1 cellular context compared by ENCODE assay signal in genomic region chr17:74455025-74455585, GRCh38.
A peak's percentile ranks its signal among the peaks of the same experiment; 100 is the strongest.
TF ChIP-seq lines count a peak whose summit lies in the region.

No MANE protein-coding gene starts in this region.

TF ChIP-seq in HEK293, 187 proteins besides CTCF, POLR2A, EP300 and RAD21 (continued from another document):
- TF ChIP-seq ZBTB10 (tag by site-specific recombination; IDR thresholded peaks at IDR 0.05): no peak
- no peak for TF ChIP-seq ZNF777 (tag by site-specific recombination; IDR thresholded peaks at IDR 0.05; ENCODE audit: borderline replicate concordance)
- peak; percentile 65; the same call in 1 of the 2 replicates for TF ChIP-seq KLF7 (tag by site-specific recombination; IDR thresholded peaks at IDR 0.05; ENCODE audit: borderline replicate concordance)
- no peak for TF ChIP-seq ZNF623 (tag by site-specific recombination; IDR thresholded peaks at IDR 0.05)
- TF ChIP-seq KLF8 (tag by site-specific recombination; IDR thresholded peaks at IDR 0.05): no peak
- no peak for TF ChIP-seq ZNF140 (tag by site-specific recombination; IDR thresholded peaks at IDR 0.05)
- TF ChIP-seq ZBTB17 (tag by site-specific recombination; IDR thresholded peaks at IDR 0.05): no peak; the same call in 1 of the 2 replicates
- TF ChIP-seq ZNF174 (tag by site-specific recombination; IDR thresholded peaks at IDR 0.05): no peak
- no peak for TF ChIP-seq HIC1 (tag by site-specific recombination; IDR thresholded peaks at IDR 0.05)
- TF ChIP-seq ZNF501 (tag by site-specific recombination; IDR thresholded peaks at IDR 0.05): no peak
- peak; percentile 37; the same call in 1 of the 2 replicates for TF ChIP-seq EGR2 (tag by site-specific recombination; IDR thresholded peaks at IDR 0.05; ENCODE audit: low read depth)
- TF ChIP-seq SALL2 (tag by site-specific recombination; IDR thresholded peaks at IDR 0.05; ENCODE audit: borderline replicate concordance): no peak
- TF ChIP-seq ZIC2 (tag by site-specific recombination; IDR thresholded peaks at IDR 0.05): no peak
- no peak for TF ChIP-seq ZBTB7A (tag by site-specific recombination; IDR thresholded peaks at IDR 0.05; ENCODE audit: low read depth)
- TF ChIP-seq BCL11A (tag by site-specific recombination; IDR thresholded peaks at IDR 0.05; ENCODE audit: low read depth): no peak; the same call in 1 of the 2 replicates
- no peak for TF ChIP-seq ZNF114 (tag by site-specific recombination; IDR thresholded peaks at IDR 0.05)
- no peak for TF ChIP-seq ZBTB11 (tag by site-specific recombination; conservative IDR thresholded peaks at IDR 0.05; ENCODE audit: low read depth)
- TF ChIP-seq BCL6B (tag by site-specific recombination; IDR thresholded peaks at IDR 0.05): no peak
- no peak for TF ChIP-seq ZNF692 (tag by site-specific recombination; IDR thresholded peaks at IDR 0.05)
- TF ChIP-seq GLIS1 (tag by site-specific recombination; IDR thresholded peaks at IDR 0.05): no peak
- no peak for TF ChIP-seq ZNF423 (tag by site-specific recombination; IDR thresholded peaks at IDR 0.05)
- no peak for TF ChIP-seq BCL11B (tag by site-specific recombination; IDR thresholded peaks at IDR 0.05; ENCODE audit: low read depth)
- TF ChIP-seq ZNF548 (tag by site-specific recombination; IDR thresholded peaks at IDR 0.05): no peak
- no peak for TF ChIP-seq ZNF621 (tag by site-specific recombination; IDR thresholded peaks at IDR 0.05)
- TF ChIP-seq ZNF645 (tag by site-specific recombination; IDR thresholded peaks at IDR 0.05): no peak
- no peak for TF ChIP-seq ZNF157 (tag by site-specific recombination; IDR thresholded peaks at IDR 0.05)
- TF ChIP-seq KLF1 (tag by site-specific recombination; IDR thresholded peaks at IDR 0.05): peak; percentile 100
- TF ChIP-seq ZNF830 (tag by site-specific recombination; IDR thresholded peaks at IDR 0.05; ENCODE audit: low read depth): no peak
- TF ChIP-seq ZFHX2 (tag by site-specific recombination; conservative IDR thresholded peaks at IDR 0.05): peak; percentile 46
